ENCODE assay signal across 2 cellular contexts in genomic region chr5:149217802-149218153, GRCh38.
TF ChIP-seq lines count a peak whose summit lies in the region.

No MANE protein-coding gene starts in this region.

TF ChIP-seq in SK-N-SH treated with all-trans-retinoic acid at 6 μM for 48 hours, 23 proteins besides CTCF, POLR2A, EP300 and RAD21 (continued from another document):
- TF ChIP-seq, protein P1, sequence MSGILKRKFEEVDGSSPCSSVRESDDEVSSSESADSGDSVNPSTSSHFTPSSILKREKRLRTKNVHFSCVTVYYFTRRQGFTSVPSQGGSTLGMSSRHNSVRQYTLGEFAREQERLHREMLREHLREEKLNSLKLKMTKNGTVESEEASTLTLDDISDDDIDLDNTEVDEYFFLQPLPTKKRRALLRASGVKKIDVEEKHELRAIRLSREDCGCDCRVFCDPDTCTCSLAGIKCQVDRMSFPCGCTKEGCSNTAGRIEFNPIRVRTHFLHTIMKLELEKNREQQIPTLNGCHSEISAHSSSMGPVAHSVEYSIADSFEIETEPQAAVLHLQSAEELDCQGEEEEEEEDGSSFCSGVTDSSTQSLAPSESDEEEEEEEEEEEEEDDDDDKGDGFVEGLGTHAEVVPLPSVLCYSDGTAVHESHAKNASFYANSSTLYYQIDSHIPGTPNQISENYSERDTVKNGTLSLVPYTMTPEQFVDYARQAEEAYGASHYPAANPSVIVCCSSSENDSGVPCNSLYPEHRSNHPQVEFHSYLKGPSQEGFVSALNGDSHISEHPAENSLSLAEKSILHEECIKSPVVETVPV (CRISPR knock-in tag; IDR thresholded peaks at IDR 0.05): no peak
- TF ChIP-seq CSDC2 (CRISPR knock-in tag; IDR thresholded peaks at IDR 0.05): no peak
- TF ChIP-seq ARNTL (CRISPR knock-in tag; IDR thresholded peaks at IDR 0.05; ENCODE audit: borderline replicate concordance, low read depth): no peak

TF ChIP-seq in SK-N-SH, 30 proteins besides CTCF, POLR2A, EP300 and RAD21 (continued from another document):
- TF ChIP-seq, protein P2, sequence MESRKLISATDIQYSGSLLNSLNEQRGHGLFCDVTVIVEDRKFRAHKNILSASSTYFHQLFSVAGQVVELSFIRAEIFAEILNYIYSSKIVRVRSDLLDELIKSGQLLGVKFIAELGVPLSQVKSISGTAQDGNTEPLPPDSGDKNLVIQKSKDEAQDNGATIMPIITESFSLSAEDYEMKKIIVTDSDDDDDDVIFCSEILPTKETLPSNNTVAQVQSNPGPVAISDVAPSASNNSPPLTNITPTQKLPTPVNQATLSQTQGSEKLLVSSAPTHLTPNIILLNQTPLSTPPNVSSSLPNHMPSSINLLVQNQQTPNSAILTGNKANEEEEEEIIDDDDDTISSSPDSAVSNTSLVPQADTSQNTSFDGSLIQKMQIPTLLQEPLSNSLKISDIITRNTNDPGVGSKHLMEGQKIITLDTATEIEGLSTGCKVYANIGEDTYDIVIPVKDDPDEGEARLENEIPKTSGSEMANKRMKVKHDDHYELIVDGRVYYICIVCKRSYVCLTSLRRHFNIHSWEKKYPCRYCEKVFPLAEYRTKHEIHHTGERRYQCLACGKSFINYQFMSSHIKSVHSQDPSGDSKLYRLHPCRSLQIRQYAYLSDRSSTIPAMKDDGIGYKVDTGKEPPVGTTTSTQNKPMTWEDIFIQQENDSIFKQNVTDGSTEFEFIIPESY (IDR thresholded peaks at IDR 0.05; ENCODE audit: borderline replicate concordance, low read depth): no peak
- TF ChIP-seq RCOR1 (IDR thresholded peaks at IDR 0.05; ENCODE audit: low read length) (no peak), CHD2 (IDR thresholded peaks at IDR 0.05; ENCODE audit: low read length, partially characterized antibody) (no peak), SIN3A (IDR thresholded peaks at IDR 0.05; ENCODE audit: borderline replicate concordance, low read depth, low read length) (no peak), IRF3 (IDR thresholded peaks at IDR 0.05; ENCODE audit: low read depth, low read length) (no peak), PBX3 (IDR thresholded peaks at IDR 0.05) (no peak), POLR2AphosphoS5 (IDR thresholded peaks at IDR 0.05; ENCODE audit: low read depth, low read length) (no peak), TCF12 (IDR thresholded peaks at IDR 0.05) (no peak), FOSL2 (IDR thresholded peaks at IDR 0.05; ENCODE audit: borderline replicate concordance, low read depth) (no peak), FOXJ3 (CRISPR knock-in tag; IDR thresholded peaks at IDR 0.05) (no peak), JUND (IDR thresholded peaks at IDR 0.05) (no peak)
- TF ChIP-seq, protein P3, sequence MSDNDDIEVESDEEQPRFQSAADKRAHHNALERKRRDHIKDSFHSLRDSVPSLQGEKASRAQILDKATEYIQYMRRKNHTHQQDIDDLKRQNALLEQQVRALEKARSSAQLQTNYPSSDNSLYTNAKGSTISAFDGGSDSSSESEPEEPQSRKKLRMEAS (IDR thresholded peaks at IDR 0.05; ENCODE audit: low read depth): no peak
